ENCODE assay signal across 8 cellular contexts in the genomic region with DNA sequence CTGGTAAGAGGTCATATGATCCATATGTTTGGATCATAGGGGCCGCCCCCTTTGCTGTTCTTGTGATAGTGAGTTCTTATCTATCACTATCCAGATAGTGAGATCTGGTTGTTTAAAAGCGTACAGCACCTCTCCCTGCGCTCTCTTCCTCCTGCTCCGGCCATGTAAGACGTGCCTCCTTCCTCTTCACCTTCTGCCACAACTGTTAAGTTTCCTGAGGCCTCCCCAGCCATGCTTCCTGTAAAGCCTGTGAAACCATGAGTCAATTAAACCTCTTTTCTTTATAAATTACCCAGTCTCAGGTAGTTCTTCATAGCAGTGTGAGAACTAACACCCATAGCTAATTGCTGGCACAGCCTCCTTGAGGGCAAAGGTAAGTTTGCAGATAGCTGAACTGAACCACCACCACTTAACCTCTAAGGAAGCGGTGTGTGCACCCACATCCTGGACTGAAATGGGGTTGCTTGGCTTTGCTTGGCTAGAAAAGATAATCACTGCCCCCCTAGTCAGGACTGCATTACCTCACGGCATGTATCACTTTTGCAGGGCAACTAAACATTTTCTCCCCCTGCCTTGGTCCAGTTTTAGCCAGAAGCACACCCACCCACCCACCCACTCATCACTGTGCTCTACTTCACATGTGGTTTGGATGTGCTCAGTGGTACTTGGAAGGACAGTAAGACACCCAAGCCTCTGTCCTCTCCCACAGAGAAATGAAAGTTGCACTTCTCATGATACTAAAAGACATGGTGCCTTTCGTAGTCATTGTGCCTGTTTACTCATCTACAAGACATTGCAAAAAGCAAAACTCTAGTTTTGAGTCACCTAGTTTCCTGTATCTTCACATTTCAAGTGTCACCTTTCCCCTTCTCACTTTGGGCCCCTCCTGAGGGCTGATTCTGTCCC. TPM values are rescaled to one million over a fixed set of nuclear protein-coding genes. Genes with fewer than 3 reads are reported as not detected.
DNase-seq lines count a peak whose midpoint lies in the region; ATAC-seq and TF ChIP-seq lines count a peak whose summit lies in the region.

No MANE protein-coding gene starts in this region.

- H3K27me3 ChIP-seq in CD8-positive, alpha-beta T cell (ENCODE audit: insufficient read depth, low read length): no peaks in the 10 kb centered on the region

- POLR2A ChIA-PET in CD8-positive, alpha-beta T cell (lab: Charles Lee): interaction anchor here (0.5 to 1.3 kb wide), 5 partner anchors 13 to 129 kb away, joined by 3 to 5 read pairs (median 3); a partner anchor contains a TSS
- POLR2A ChIA-PET in activated naive CD8-positive, alpha-beta T cell treated with anti-CD3 and anti-CD28 coated beads, Interleukin-2, amount 10 ng/mL, durations not matched to agents 7 days and 5 days (lab: Charles Lee): interaction anchor here (0.9 to 1.7 kb wide), 8 partner anchors 9 to 111 kb away, joined by 3 to 15 read pairs (median 4); a partner anchor contains a TSS

- peaks cover 29% of the 10 kb centered on the region for H3K36me3 ChIP-seq in CD8-positive, alpha-beta T cell (ENCODE audit: insufficient read depth, low read length)

- H3K27ac ChIP-seq in CD8-positive, alpha-beta T cell (ENCODE audit: low read depth, low read length): no peak overlapping the region

- no peak for TF ChIP-seq CTCF in CD8-positive, alpha-beta T cell (IDR thresholded peaks at IDR 0.05)

- peak overlapping the region; percentile 62 for H3K4me3 Mint-ChIP-seq in CD8-positive, alpha-beta T cell
- H3K4me3 Mint-ChIP-seq in activated naive CD8-positive, alpha-beta T cell treated with anti-CD3 and anti-CD28 coated beads, Interleukin-2, amount 10 ng/mL, durations not matched to agents 7 days and 5 days: peak overlapping the region; percentile 75

- no peaks in the 10 kb centered on the region for H3K9me3 ChIP-seq in CD8-positive, alpha-beta T cell (ENCODE audit: low read length)

- peaks cover 4% of the 10 kb centered on the region for H3K9me3 Mint-ChIP-seq in CD8-positive, alpha-beta T cell
- peaks cover 3% of the 10 kb centered on the region for H3K9me3 Mint-ChIP-seq in activated naive CD8-positive, alpha-beta T cell treated with anti-CD3 and anti-CD28 coated beads, Interleukin-2, amount 10 ng/mL, durations not matched to agents 7 days and 5 days

- ATAC-seq in CD8-positive, alpha-beta T cell: peak; percentile 86
- ATAC-seq in GM21526 (IDR thresholded peaks at IDR 0.05; ENCODE audit: low FRiP score, unreplicated experiment): peak; percentile 65
- ATAC-seq in activated naive CD8-positive, alpha-beta T cell treated with anti-CD3 and anti-CD28 coated beads, Interleukin-2, amount 10 ng/mL, durations not matched to agents 7 days and 5 days (ENCODE audit: low read depth): peak; percentile 87

- peaks cover 41% of the 10 kb centered on the region for H3K4me1 Mint-ChIP-seq in CD8-positive, alpha-beta T cell (ENCODE audit: low read depth)
- peaks cover 50% of the 10 kb centered on the region for H3K4me1 Mint-ChIP-seq in activated naive CD8-positive, alpha-beta T cell treated with anti-CD3 and anti-CD28 coated beads, Interleukin-2, amount 10 ng/mL, durations not matched to agents 7 days and 5 days

- CTCF ChIA-PET in CD8-positive, alpha-beta T cell (lab: Charles Lee): interaction anchor here (1.0 to 1.5 kb wide), 2 partner anchors 10 to 108 kb away, joined by 3 to 5 read pairs; no protein-coding TSS in a partner anchor

- H3K27ac Mint-ChIP-seq in CD8-positive, alpha-beta T cell: peak overlapping the region; percentile 84
- H3K27ac Mint-ChIP-seq in activated naive CD8-positive, alpha-beta T cell treated with anti-CD3 and anti-CD28 coated beads, Interleukin-2, amount 10 ng/mL, durations not matched to agents 7 days and 5 days: peak overlapping the region; percentile 95

- DNase-seq in CD8-positive, alpha-beta T cell: peak; percentile 29 to 77 (median 50)
- peak; percentile 87 for DNase-seq in NK-92 treated with Interleukin-12 subunit alpha and Interleukin-12 subunit beta, amount 100 ng/mL, for 24 hours (lab: John Stamatoyannopoulos, UW)
- peak; percentile 86 for DNase-seq in activated naive CD8-positive, alpha-beta T cell treated with anti-CD3 and anti-CD28 coated beads, Interleukin-2, amount 10 ng/mL, durations not matched to agents 7 days and 5 days
- DNase-seq in stimulated activated CD8-positive, alpha-beta memory T cell treated with anti-CD3 and anti-CD28 coated beads, Interleukin-7, amount 100 ng/mL, for 24 hours (ENCODE audit: low read depth): peak; percentile 17
- DNase-seq in SIG-M5 treated with dmso at 0.1 percent for 504 hours (lab: John Stamatoyannopoulos, UW; ENCODE audit: unreplicated experiment) (no peak), NCI-H2029 treated with DMSO at 0.1 percent for 48 hours (lab: John Stamatoyannopoulos, UW) (no peak), GDM1 (lab: John Stamatoyannopoulos, UW) (no peak)

- H3K27me3 Mint-ChIP-seq in CD8-positive, alpha-beta T cell (ENCODE audit: low read depth): no peaks in the 10 kb centered on the region
- no peaks in the 10 kb centered on the region for H3K27me3 Mint-ChIP-seq in activated naive CD8-positive, alpha-beta T cell treated with anti-CD3 and anti-CD28 coated beads, Interleukin-2, amount 10 ng/mL, durations not matched to agents 7 days and 5 days

- intact Hi-C loops in CD8-positive, alpha-beta T cell (cut with DNase I, micrococcal nuclease): no loop called here

- peaks cover 36% of the 10 kb centered on the region for H3K4me1 ChIP-seq in CD8-positive, alpha-beta T cell (ENCODE audit: insufficient read depth, low read length)

- H3K36me3 Mint-ChIP-seq in CD8-positive, alpha-beta T cell: peaks cover 67% of the 10 kb centered on the region
- peaks cover 66% of the 10 kb centered on the region for H3K36me3 Mint-ChIP-seq in activated naive CD8-positive, alpha-beta T cell treated with anti-CD3 and anti-CD28 coated beads, Interleukin-2, amount 10 ng/mL, durations not matched to agents 7 days and 5 days

- H3K4me3 ChIP-seq in CD8-positive, alpha-beta T cell (ENCODE audit: low read depth, low read length): peak overlapping the region; percentile 2

RNA-seq across cellular contexts. Expression of a gene that starts 23.1 kb away (rescaled TPM):
- under 1 TPM; 0.08 to 0.17 TPM for total RNA-seq in CD8-positive, alpha-beta T cell
- 1 to 10 TPM in 1 of 2 experiments, under 1 TPM in 1; 0.99 to 1.1 TPM for total RNA-seq in activated naive CD8-positive, alpha-beta T cell treated with anti-CD3 and anti-CD28 coated beads, Interleukin-2, amount 10 ng/mL, durations not matched to agents 7 days and 5 days

RNA-seq across cellular contexts. Expression of a gene that starts 33.2 kb away (rescaled TPM):
- total RNA-seq in CD8-positive, alpha-beta T cell: 10 to 100 TPM; 57.1 to 64.2 TPM
- 100 to 1,000 TPM; 106 TPM for total RNA-seq in activated naive CD8-positive, alpha-beta T cell treated with anti-CD3 and anti-CD28 coated beads, Interleukin-2, amount 10 ng/mL, durations not matched to agents 7 days and 5 days

RNA-seq across cellular contexts. Expression of a gene that starts 36.3 kb away (rescaled TPM):
- total RNA-seq in CD8-positive, alpha-beta T cell: 10 to 100 TPM; 66.1 to 69.3 TPM
- 100 to 1,000 TPM; 209 to 222 TPM for total RNA-seq in activated naive CD8-positive, alpha-beta T cell treated with anti-CD3 and anti-CD28 coated beads, Interleukin-2, amount 10 ng/mL, durations not matched to agents 7 days and 5 days

RNA-seq across cellular contexts. Expression of a gene that starts 59.7 kb away (rescaled TPM):
- 10 to 100 TPM; 15.0 to 15.3 TPM for total RNA-seq in CD8-positive, alpha-beta T cell
- total RNA-seq in activated naive CD8-positive, alpha-beta T cell treated with anti-CD3 and anti-CD28 coated beads, Interleukin-2, amount 10 ng/mL, durations not matched to agents 7 days and 5 days: 10 to 100 TPM; 14.6 to 16.0 TPM

Comparison
In these comparisons a context has a peak if more than half of its experiments do, and no peak if none do; other contexts are left out.
1. DNase-seq: peak in CD8-positive, alpha-beta T cell (7 of 7), NK-92 treated with Interleukin-12 subunit alpha and Interleukin-12 subunit beta, amount 100 ng/mL, for 24 hours (single experiment), activated naive CD8-positive, alpha-beta T cell treated with anti-CD3 and anti-CD28 coated beads, Interleukin-2, amount 10 ng/mL, durations not matched to agents 7 days and 5 days (single experiment) and stimulated activated CD8-positive, alpha-beta memory T cell treated with anti-CD3 and anti-CD28 coated beads, Interleukin-7, amount 100 ng/mL, for 24 hours (single experiment); none in SIG-M5 treated with dmso at 0.1 percent for 504 hours (single experiment), NCI-H2029 treated with DMSO at 0.1 percent for 48 hours (single experiment) and GDM1 (single experiment).
2. Peak in every context shown above with its lines, with median percentiles within 50 percentile points of each other: ATAC-seq.